27 cellular contexts compared by ENCODE assay signal in genomic region chr15:27694506-27695077, GRCh38.
DNase-seq lines count a peak whose midpoint lies in the region; ATAC-seq, FAIRE-seq and TF ChIP-seq lines count a peak whose summit lies in the region.
"Had no signal": no experiment of that assay in that cellular context is flagged by ENCODE, and none has a peak within 500 bp of the region (broad histone marks: within the 10 kb centered on the region; RNA-seq: fewer than 3 reads in every experiment).

No MANE protein-coding gene starts in this region.

- H3K9me3 Mint-ChIP-seq in activated T-helper 1 cell treated with anti-CD3 and anti-CD28 coated beads, Interleukin-12 subunit alpha, Interleukin-12 subunit beta, Interleukin-2, Interleukin-4 antibody, amounts not matched to agents 30 ng/mL and 10 ng/mL and 1 ng/mL, durations not matched to agents 14 hours and 24 hours and 36 hours = peaks cover 12% of the 10 kb centered on the region
- H3K9me3 Mint-ChIP-seq in WTC11 = no peaks in the 10 kb centered on the region; the same call in 1 of the 2 replicates
- no peaks in the 10 kb centered on the region for H3K9me3 Mint-ChIP-seq in activated naive CD4-positive, alpha-beta T cell treated with anti-CD3 and anti-CD28 coated beads for 36 hours
- H3K9me3 Mint-ChIP-seq: activated naive CD8-positive, alpha-beta T cell treated with anti-CD3 and anti-CD28 coated beads for 36 hours had no signal

- H3K4me3 Mint-ChIP-seq in activated T-helper 1 cell treated with anti-CD3 and anti-CD28 coated beads, Interleukin-12 subunit alpha, Interleukin-12 subunit beta, Interleukin-2, Interleukin-4 antibody, amounts not matched to agents 30 ng/mL and 10 ng/mL and 1 ng/mL, durations not matched to agents 14 hours and 24 hours and 36 hours = no peak overlapping the region
- H3K4me3 Mint-ChIP-seq in WTC11 = no peak overlapping the region
- no peak overlapping the region for H3K4me3 Mint-ChIP-seq in activated naive CD4-positive, alpha-beta T cell treated with anti-CD3 and anti-CD28 coated beads for 36 hours
- H3K4me3 Mint-ChIP-seq: activated naive CD8-positive, alpha-beta T cell treated with anti-CD3 and anti-CD28 coated beads for 36 hours; activated T-helper 17 cell treated with anti-CD3 and anti-CD28 coated beads, Interleukin-2, amount 50 U/mL, for 72 hours; natural killer cell had no signal

- no peak overlapping the region for H3K27ac Mint-ChIP-seq in activated T-helper 1 cell treated with anti-CD3 and anti-CD28 coated beads, Interleukin-12 subunit alpha, Interleukin-12 subunit beta, Interleukin-2, Interleukin-4 antibody, amounts not matched to agents 30 ng/mL and 10 ng/mL and 1 ng/mL, durations not matched to agents 14 hours and 24 hours and 36 hours
- no peak overlapping the region for H3K27ac Mint-ChIP-seq in WTC11
- H3K27ac Mint-ChIP-seq in activated naive CD4-positive, alpha-beta T cell treated with anti-CD3 and anti-CD28 coated beads for 36 hours = no peak overlapping the region
- H3K27ac Mint-ChIP-seq: activated naive CD8-positive, alpha-beta T cell treated with anti-CD3 and anti-CD28 coated beads for 36 hours; activated T-helper 17 cell treated with anti-CD3 and anti-CD28 coated beads, Interleukin-2, amount 50 U/mL, for 72 hours; natural killer cell had no signal

- in situ Hi-C loops in HepG2 (cut with HindIII; ENCODE audit: extremely low pct_ligation_motif_present, low pct_unique_long_range_greater_than_20kb) = no loop called here

- CTCF ChIA-PET in HepG2 (lab: Yijun Ruan, JAX; ENCODE audit: low intra/inter-chr PET ratio, low total read pairs) (no interaction called here), RWPE1 (lab: Yijun Ruan, JAX) (interaction anchor here (0.6 kb wide), 1 partner anchor 10 kb away, joined by 3 read pairs; no protein-coding TSS in a partner anchor), WTC11 (lab: Charles Lee) (interaction anchor here (1.6 kb wide), 1 partner anchor 13 kb away, joined by 13 read pairs; no protein-coding TSS in a partner anchor)
- CTCF ChIA-PET in activated naive CD4-positive, alpha-beta T cell treated with anti-CD3 and anti-CD28 coated beads for 36 hours (lab: Charles Lee) = no interaction called here

- WGBS in HepG2 (ENCODE audit: low lambda C conversion rate) = 15% methylated on average over 6 of the region's 6 CpGs
- 42% methylated on average over 6 of the region's 6 CpGs for WGBS in right lobe of liver (ENCODE audit: insufficient coverage, low coverage, low lambda C conversion rate, missing lambda C conversion rate)
- WGBS in hepatocyte (ENCODE audit: low lambda C conversion rate, missing lambda C conversion rate) = 56% methylated on average over 6 of the region's 6 CpGs

- no peak for TF ChIP-seq POLR2A in HepG2 (IDR thresholded peaks at IDR 0.05; ENCODE audit: insufficient read depth in 1 of 2, low read depth in 2 of 2, low read length in 2 of 2)
- no peak for TF ChIP-seq POLR2A in right lobe of liver (IDR thresholded peaks at IDR 0.05)
- no peak for TF ChIP-seq POLR2A in vagina (IDR thresholded peaks at IDR 0.05)

- H3K27me3 Mint-ChIP-seq in activated T-helper 1 cell treated with anti-CD3 and anti-CD28 coated beads, Interleukin-12 subunit alpha, Interleukin-12 subunit beta, Interleukin-2, Interleukin-4 antibody, amounts not matched to agents 30 ng/mL and 10 ng/mL and 1 ng/mL, durations not matched to agents 14 hours and 24 hours and 36 hours (ENCODE audit: insufficient read depth) = no peaks in the 10 kb centered on the region
- H3K27me3 Mint-ChIP-seq in WTC11 (ENCODE audit: low read depth) = no peaks in the 10 kb centered on the region
- H3K27me3 Mint-ChIP-seq in activated naive CD4-positive, alpha-beta T cell treated with anti-CD3 and anti-CD28 coated beads for 36 hours (ENCODE audit: low read depth) = peaks cover 2% of the 10 kb centered on the region
- H3K27me3 Mint-ChIP-seq: activated naive CD8-positive, alpha-beta T cell treated with anti-CD3 and anti-CD28 coated beads for 36 hours had no signal

- H3K4me3 ChIP-seq in HepG2 (replicated peaks in 1 of 3; ENCODE audit: insufficient read depth in 1 of 3, low read depth in 2 of 3, low read length in 3 of 3) = no peak overlapping the region
- H3K4me3 ChIP-seq in right lobe of liver = no peak overlapping the region
- no peak overlapping the region for H3K4me3 ChIP-seq in hepatocyte
- H3K4me3 ChIP-seq in vagina = no peak overlapping the region
- H3K4me3 ChIP-seq: ascending aorta, right atrium auricular region, uterus had no signal

- H3K9me3 ChIP-seq in HepG2 (ENCODE audit: low read length) (no peaks in the 10 kb centered on the region; the same call in 1 of the 2 replicates), right lobe of liver (no peaks in the 10 kb centered on the region), hepatocyte (ENCODE audit: low read depth) (no peaks in the 10 kb centered on the region), vagina (no peaks in the 10 kb centered on the region)
- H3K9me3 ChIP-seq: ascending aorta, BE2C, right atrium auricular region, uterus had no signal

- intact Hi-C loops in HepG2 (cut with micrococcal nuclease; ENCODE audit: unreplicated experiment) = no loop called here
- intact Hi-C loops in right lobe of liver (cut with DNase I) = no loop called here
- intact Hi-C loops in activated T-helper 1 cell treated with anti-CD3 and anti-CD28 coated beads, Interleukin-12 subunit alpha, Interleukin-12 subunit beta, Interleukin-2, Interleukin-4 antibody, amounts not matched to agents 30 ng/mL and 10 ng/mL and 1 ng/mL, durations not matched to agents 14 hours and 24 hours and 36 hours (cut with micrococcal nuclease) = no loop called here
- intact Hi-C loops in activated naive CD4-positive, alpha-beta T cell treated with anti-CD3 and anti-CD28 coated beads for 36 hours (cut with micrococcal nuclease) = no loop called here
- intact Hi-C loops in vagina (cut with DNase I) = no loop called here

- H2AFZ ChIP-seq in HepG2 (ENCODE audit: low read length) (no peak overlapping the region), hepatocyte (no peak overlapping the region)

- no peaks in the 10 kb centered on the region for H3K36me3 Mint-ChIP-seq in activated T-helper 1 cell treated with anti-CD3 and anti-CD28 coated beads, Interleukin-12 subunit alpha, Interleukin-12 subunit beta, Interleukin-2, Interleukin-4 antibody, amounts not matched to agents 30 ng/mL and 10 ng/mL and 1 ng/mL, durations not matched to agents 14 hours and 24 hours and 36 hours (ENCODE audit: low read depth)
- H3K36me3 Mint-ChIP-seq in WTC11 = no peaks in the 10 kb centered on the region; the same call in 1 of the 2 replicates
- H3K36me3 Mint-ChIP-seq in activated naive CD4-positive, alpha-beta T cell treated with anti-CD3 and anti-CD28 coated beads for 36 hours (ENCODE audit: low read depth) = no peaks in the 10 kb centered on the region
- H3K36me3 Mint-ChIP-seq: activated naive CD8-positive, alpha-beta T cell treated with anti-CD3 and anti-CD28 coated beads for 36 hours; natural killer cell had no signal

- no peak overlapping the region for H3K9ac ChIP-seq in HepG2 (ENCODE audit: insufficient read depth, low read depth, low read length)

- H3K9me2 ChIP-seq in hepatocyte (replicated peaks; ENCODE audit: insufficient read depth) = no peaks in the 10 kb centered on the region

- no peak for FAIRE-seq in HepG2 (lab: Jason Lieb, UNC)
- FAIRE-seq: GM12892 had no signal

- H4K20me1 ChIP-seq in HepG2 (ENCODE audit: insufficient read depth, low read length) (no peaks in the 10 kb centered on the region), hepatocyte (ENCODE audit: insufficient read depth, poor library complexity, severe bottlenecking) (no peaks in the 10 kb centered on the region)

- H3K79me2 ChIP-seq in HepG2 (ENCODE audit: insufficient read depth, low read length) (no peaks in the 10 kb centered on the region), hepatocyte (no peaks in the 10 kb centered on the region)

- H3K27ac ChIP-seq in HepG2 (ENCODE audit: extremely low read length, insufficient read depth, low read length) (no peak overlapping the region), right lobe of liver (no peak overlapping the region), RWPE1 (no peak overlapping the region), hepatocyte (peak overlapping the region; percentile 87), vagina (no peak overlapping the region)
- H3K27ac ChIP-seq: ascending aorta, right atrium auricular region, uterus had no signal

- no peak for TF ChIP-seq EP300 in HepG2 (IDR thresholded peaks at IDR 0.05; ENCODE audit: low read depth in 2 of 2, low read length in 2 of 2)
- TF ChIP-seq EP300 in HepG2 (CRISPR knock-in tag; IDR thresholded peaks at IDR 0.05; ENCODE audit: borderline replicate concordance) = no peak

- H3K4me2 ChIP-seq in HepG2 (ENCODE audit: low read depth, low read length) (no peak overlapping the region), hepatocyte (no peak overlapping the region)

- H3K36me3 ChIP-seq in HepG2 (replicated peaks in 1 of 2; ENCODE audit: control insufficient read depth in 1 of 2, insufficient read depth in 2 of 2, low read length in 2 of 2) = no peaks in the 10 kb centered on the region
- H3K36me3 ChIP-seq in right lobe of liver = no peaks in the 10 kb centered on the region
- H3K36me3 ChIP-seq in hepatocyte (replicated peaks; ENCODE audit: insufficient read depth, low read depth) = no peaks in the 10 kb centered on the region
- H3K36me3 ChIP-seq in vagina = no peaks in the 10 kb centered on the region
- H3K36me3 ChIP-seq: ascending aorta, BE2C, right atrium auricular region, uterus had no signal

- no peaks in the 10 kb centered on the region for H3K4me1 Mint-ChIP-seq in activated T-helper 1 cell treated with anti-CD3 and anti-CD28 coated beads, Interleukin-12 subunit alpha, Interleukin-12 subunit beta, Interleukin-2, Interleukin-4 antibody, amounts not matched to agents 30 ng/mL and 10 ng/mL and 1 ng/mL, durations not matched to agents 14 hours and 24 hours and 36 hours (ENCODE audit: low read depth)
- no peaks in the 10 kb centered on the region for H3K4me1 Mint-ChIP-seq in WTC11
- H3K4me1 Mint-ChIP-seq in activated naive CD4-positive, alpha-beta T cell treated with anti-CD3 and anti-CD28 coated beads for 36 hours (ENCODE audit: low read depth) = no peaks in the 10 kb centered on the region
- H3K4me1 Mint-ChIP-seq: activated naive CD8-positive, alpha-beta T cell treated with anti-CD3 and anti-CD28 coated beads for 36 hours; activated T-helper 17 cell treated with anti-CD3 and anti-CD28 coated beads, Interleukin-2, amount 50 U/mL, for 72 hours; natural killer cell had no signal

- TF ChIP-seq CTCF in HepG2 (CRISPR knock-in tag; IDR thresholded peaks at IDR 0.05) (no peak), right lobe of liver (IDR thresholded peaks at IDR 0.05) (no peak), RWPE1 (conservative IDR thresholded peaks at IDR 0.05; ENCODE audit: low read depth) (no peak), hepatocyte (IDR thresholded peaks at IDR 0.05; ENCODE audit: poor library complexity) (no peak), WTC11 (IDR thresholded peaks at IDR 0.05) (no peak), vagina (IDR thresholded peaks at IDR 0.05) (no peak)

- POLR2A ChIA-PET in HepG2 (lab: Yijun Ruan, JAX) = no interaction called here
- POLR2A ChIA-PET in RWPE1 (lab: Yijun Ruan, JAX; ENCODE audit: low non-redundant PET) = no interaction called here
- POLR2A ChIA-PET in WTC11 (lab: Charles Lee) = no interaction called here

- H3K4me1 ChIP-seq in HepG2 (ENCODE audit: insufficient read depth, low read length) = no peaks in the 10 kb centered on the region
- no peaks in the 10 kb centered on the region for H3K4me1 ChIP-seq in right lobe of liver
- H3K4me1 ChIP-seq in hepatocyte (ENCODE audit: insufficient read depth) = peaks cover 5% of the 10 kb centered on the region
- H3K4me1 ChIP-seq in vagina = no peaks in the 10 kb centered on the region
- H3K4me1 ChIP-seq: ascending aorta, BE2C, uterus had no signal

- BruUV-seq in HepG2 (replicated peaks; lab: Mats Ljungman, UMichigan) = no TSS peak

- no peaks in the 10 kb centered on the region for H3K27me3 ChIP-seq in HepG2 (ENCODE audit: control insufficient read depth in 1 of 2, insufficient read depth in 2 of 2, low read length in 2 of 2)
- H3K27me3 ChIP-seq in right lobe of liver = no peaks in the 10 kb centered on the region
- H3K27me3 ChIP-seq in hepatocyte = no peaks in the 10 kb centered on the region
- H3K27me3 ChIP-seq in vagina = no peaks in the 10 kb centered on the region
- H3K27me3 ChIP-seq: ascending aorta, BE2C, right atrium auricular region, uterus had no signal

- no peak for TF ChIP-seq RAD21 in HepG2 (CRISPR knock-in tag; IDR thresholded peaks at IDR 0.05)

- DNase-seq in HepG2 (ENCODE audit: low spot score) (peak; percentile 9), right lobe of liver (no peak), RWPE1 (ENCODE audit: low spot score) (peak; percentile 10), hepatocyte (ENCODE audit: low spot score) (peak; percentile 31), WTC11 (ENCODE audit: low spot score) (no peak), vagina (ENCODE audit: extremely low spot score in 2 of 2) (no peak)
- DNase-seq in activated T-helper 1 cell treated with anti-CD3 and anti-CD28 coated beads, Interleukin-12 subunit alpha, Interleukin-12 subunit beta, Interleukin-2, Interleukin-4 antibody, amounts not matched to agents 30 ng/mL and 10 ng/mL and 1 ng/mL, durations not matched to agents 14 hours and 24 hours and 36 hours (ENCODE audit: low spot score) = no peak
- no peak for DNase-seq in activated naive CD4-positive, alpha-beta T cell treated with anti-CD3 and anti-CD28 coated beads for 36 hours
- DNase-seq: activated CD4-positive, alpha-beta T cell treated with anti-CD3 and anti-CD28 coated beads, Interleukin-2, amount 50 U/mL, for 4 hours; activated CD8-positive, alpha-beta memory T cell treated with anti-CD3 and anti-CD28 coated beads, Interleukin-2, amount 50 U/mL, for 4 hours; activated naive CD8-positive, alpha-beta T cell treated with anti-CD3 and anti-CD28 coated beads for 36 hours; BE2C; cerebellar nuclear complex; foreskin fibroblast; left ventricle myocardium superior; midbrain; natural killer cell; NCI-H1048; NCI-H2029; stimulated activated CD4-positive, alpha-beta T cell treated with anti-CD3 and anti-CD28 coated beads, Interleukin-12 subunit alpha, Interleukin-12 subunit beta, amount 100 ng/mL, for 4 hours; stimulated activated CD4-positive, alpha-beta T cell treated with anti-CD3 and anti-CD28 coated beads, Interleukin-4, amount 100 ng/mL, for 4 hours; stimulated activated naive CD4-positive, alpha-beta T cell; uterus had no signal

- no peak for ATAC-seq in HepG2
- no peak for ATAC-seq in right lobe of liver
- ATAC-seq in WTC11 = no peak
- ATAC-seq: activated T-helper 17 cell treated with anti-CD3 and anti-CD28 coated beads, Interleukin-2, amount 50 U/mL, for 72 hours; left ventricle myocardium superior; natural killer cell had no signal

Comparison
In these comparisons a context has a peak if more than half of its experiments do, and no peak if none do; other contexts are left out.
1. DNase-seq: peak in HepG2 (single experiment), RWPE1 (single experiment) and hepatocyte (single experiment); none in right lobe of liver (0 of 3), activated T-helper 1 cell treated with anti-CD3 and anti-CD28 coated beads, Interleukin-12 subunit alpha, Interleukin-12 subunit beta, Interleukin-2, Interleukin-4 antibody, amounts not matched to agents 30 ng/mL and 10 ng/mL and 1 ng/mL, durations not matched to agents 14 hours and 24 hours and 36 hours (single experiment), WTC11 (single experiment), activated naive CD4-positive, alpha-beta T cell treated with anti-CD3 and anti-CD28 coated beads for 36 hours (single experiment) and vagina (0 of 2).
2. CTCF ChIA-PET loops: an anchor here in RWPE1 (0.6 kb wide) and WTC11 (1.6 kb wide); none called in HepG2 and activated naive CD4-positive, alpha-beta T cell treated with anti-CD3 and anti-CD28 coated beads for 36 hours.